Comparison of ENCODE assay signal across 27 cellular contexts in the genomic region with DNA sequence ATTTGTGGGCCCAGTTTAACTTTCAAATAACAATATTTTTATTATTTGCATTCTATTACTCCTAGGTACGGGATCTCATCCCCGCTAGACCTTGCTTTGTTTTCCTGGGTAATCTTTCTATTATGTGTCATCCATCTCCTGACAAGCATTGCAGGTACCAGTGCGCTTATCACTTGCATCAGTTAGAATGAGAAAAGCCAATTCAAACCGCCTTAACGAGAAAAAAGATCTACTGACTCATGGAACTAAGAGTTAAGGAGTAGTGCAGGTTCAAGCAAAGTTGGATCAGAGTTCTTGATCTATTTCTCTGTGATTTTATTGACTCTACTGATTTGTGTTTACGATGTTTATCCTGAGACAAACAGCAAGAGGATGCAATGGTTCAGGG.
DNase-seq lines count a peak whose midpoint lies in the region; ATAC-seq, FAIRE-seq and TF ChIP-seq lines count a peak whose summit lies in the region.
"Had no signal": no experiment of that assay in that cellular context is flagged by ENCODE, and none has a peak within 500 bp of the region (broad histone marks: within the 10 kb centered on the region; RNA-seq: fewer than 3 reads in every experiment).

No MANE protein-coding gene starts in this region.

- TF ChIP-seq CTCF in pancreas (IDR thresholded peaks at IDR 0.05) = no peak

- POLR2A ChIA-PET in activated CD4-positive, alpha-beta T cell treated with anti-CD3 and anti-CD28 coated beads, Interleukin-2, amount 10 ng/mL, durations not matched to agents 7 days and 5 days (lab: Charles Lee) = no interaction called here
- POLR2A ChIA-PET in CD4-positive, alpha-beta memory T cell (lab: Charles Lee; ENCODE audit: partially characterized antibody) = interaction anchor here (6.0 kb wide), 1 partner anchor 69 kb away, joined by 61 read pairs; the partner anchor contains the start of gene BHLHE40
- POLR2A ChIA-PET in activated CD4-positive, alpha-beta memory T cell treated with anti-CD3 and anti-CD28 coated beads for 36 hours (lab: Charles Lee) = interaction anchor here (1.0 to 4.6 kb wide), 6 partner anchors 69 to 114 kb away, joined by 3 to 47 read pairs (median 6); partner anchors contain the start of gene BHLHE40

- H3K27me3 Mint-ChIP-seq in activated CD4-positive, alpha-beta T cell treated with anti-CD3 and anti-CD28 coated beads, Interleukin-2, amount 10 ng/mL, durations not matched to agents 7 days and 5 days = no peaks in the 10 kb centered on the region
- H3K27me3 Mint-ChIP-seq in CD4-positive, alpha-beta memory T cell = no peaks in the 10 kb centered on the region
- no peaks in the 10 kb centered on the region for H3K27me3 Mint-ChIP-seq in activated CD4-positive, alpha-beta memory T cell treated with anti-CD3 and anti-CD28 coated beads for 36 hours
- no peaks in the 10 kb centered on the region for H3K27me3 Mint-ChIP-seq in effector memory CD8-positive, alpha-beta T cell

- H3K36me3 Mint-ChIP-seq in activated CD4-positive, alpha-beta T cell treated with anti-CD3 and anti-CD28 coated beads, Interleukin-2, amount 10 ng/mL, durations not matched to agents 7 days and 5 days (ENCODE audit: low read depth) = peaks cover 11% of the 10 kb centered on the region
- no peaks in the 10 kb centered on the region for H3K36me3 Mint-ChIP-seq in CD4-positive, alpha-beta memory T cell
- peaks cover 4% of the 10 kb centered on the region for H3K36me3 Mint-ChIP-seq in activated CD4-positive, alpha-beta memory T cell treated with anti-CD3 and anti-CD28 coated beads for 36 hours
- no peaks in the 10 kb centered on the region for H3K36me3 Mint-ChIP-seq in effector memory CD8-positive, alpha-beta T cell (ENCODE audit: insufficient read depth)

- WGBS in pancreas, 2 donors = 84 to 98% methylated on average over 6 of the region's 6 CpGs

- FAIRE-seq in pancreas (lab: Jason Lieb, UNC) = no peak
- FAIRE-seq: A204.1 had no signal

- no peaks in the 10 kb centered on the region for H3K27me3 ChIP-seq in CD4-positive, alpha-beta memory T cell (ENCODE audit: insufficient read depth, low read length)
- H3K27me3 ChIP-seq in pancreas = no peaks in the 10 kb centered on the region
- H3K27me3 ChIP-seq: cardiac muscle cell, suprapubic skin had no signal

- H3K4me3 ChIP-seq in CD4-positive, alpha-beta memory T cell (ENCODE audit: low read length in 2 of 2) = peak overlapping the region in 1 of 2 donors; percentile 11
- no peak overlapping the region for H3K4me3 ChIP-seq in pancreas
- H3K4me3 ChIP-seq: cardiac muscle cell, GM23248, suprapubic skin had no signal

- intact Hi-C loops in CD4-positive, alpha-beta memory T cell (cut with micrococcal nuclease) = loop anchor here (1.0 to 2.0 kb wide), 2 partner anchors 72 to 78 kb away; no protein-coding TSS in a partner anchor
- intact Hi-C loops in activated CD4-positive, alpha-beta memory T cell treated with anti-CD3 and anti-CD28 coated beads for 36 hours (cut with micrococcal nuclease) = loop anchor here (1.0 to 10.0 kb wide), 9 partner anchors 58 to 486 kb away; partner anchors contain the start of gene ARL8B
- intact Hi-C loops in pancreas (cut with DNase I) = no loop called here

- peaks cover 15% of the 10 kb centered on the region for H3K9me3 Mint-ChIP-seq in activated CD4-positive, alpha-beta T cell treated with anti-CD3 and anti-CD28 coated beads, Interleukin-2, amount 10 ng/mL, durations not matched to agents 7 days and 5 days
- H3K9me3 Mint-ChIP-seq in CD4-positive, alpha-beta memory T cell = peaks cover 0 to 4% (median 2%) of the 10 kb centered on the region in 8 donors
- peaks cover 5% of the 10 kb centered on the region for H3K9me3 Mint-ChIP-seq in activated CD4-positive, alpha-beta memory T cell treated with anti-CD3 and anti-CD28 coated beads for 36 hours
- no peaks in the 10 kb centered on the region for H3K9me3 Mint-ChIP-seq in effector memory CD8-positive, alpha-beta T cell

- peak overlapping the region; percentile 34 for H3K27ac Mint-ChIP-seq in activated CD4-positive, alpha-beta T cell treated with anti-CD3 and anti-CD28 coated beads, Interleukin-2, amount 10 ng/mL, durations not matched to agents 7 days and 5 days
- peak overlapping the region; percentile 31 to 94 (median 76) for H3K27ac Mint-ChIP-seq in CD4-positive, alpha-beta memory T cell
- H3K27ac Mint-ChIP-seq in activated CD4-positive, alpha-beta memory T cell treated with anti-CD3 and anti-CD28 coated beads for 36 hours = peak overlapping the region; percentile 60
- peak overlapping the region; percentile 79 to 81 for H3K27ac Mint-ChIP-seq in effector memory CD8-positive, alpha-beta T cell

- H3K4me1 ChIP-seq in CD4-positive, alpha-beta memory T cell (ENCODE audit: insufficient read depth, low read length) = peaks cover 57% of the 10 kb centered on the region
- peaks cover 9 to 17% (median 14%) of the 10 kb centered on the region in 3 donors for H3K4me1 ChIP-seq in pancreas

- H3K9me3 ChIP-seq in CD4-positive, alpha-beta memory T cell (ENCODE audit: control insufficient read depth in 1 of 2, low read length in 2 of 2) = no peaks in the 10 kb centered on the region
- no peaks in the 10 kb centered on the region for H3K9me3 ChIP-seq in pancreas
- H3K9me3 ChIP-seq: suprapubic skin had no signal

- no peak for DNase-seq in activated CD4-positive, alpha-beta T cell treated with anti-CD3 and anti-CD28 coated beads, Interleukin-2, amount 10 ng/mL, durations not matched to agents 7 days and 5 days
- no peak for DNase-seq in activated CD4-positive, alpha-beta T cell treated with anti-CD3 and anti-CD28 coated beads, Interleukin-2, amount 50 U/mL, for 1 hour
- DNase-seq in CD4-positive, alpha-beta memory T cell = peak in 3 of 5 donors; percentile 18 to 19 (median 19)
- no peak for DNase-seq in activated CD4-positive, alpha-beta memory T cell treated with anti-CD3 and anti-CD28 coated beads for 36 hours
- no peak for DNase-seq in effector memory CD8-positive, alpha-beta T cell
- DNase-seq in pancreas = no peak
- DNase-seq in amygdala (lab: John Stamatoyannopoulos, UW) = no peak
- DNase-seq: activated CD4-positive, alpha-beta T cell treated with anti-CD3 and anti-CD28 coated beads, Interleukin-2, amount 50 U/mL, for 48 hours; anterior cingulate cortex; Calu3; dermis blood vessel endothelial cell; GM23248; head of caudate nucleus; left colon; mesenchymal stem cell; NCI-H1092; NCI-H2029; NCI-H345; NCI-H774; right cardiac atrium; stimulated activated CD4-positive, alpha-beta T cell treated with anti-CD3 and anti-CD28 coated beads, Interleukin-12 subunit alpha, Interleukin-12 subunit beta, amount 100 ng/mL, for 4 hours; stimulated activated CD8-positive, alpha-beta memory T cell treated with anti-CD3 and anti-CD28 coated beads, Interleukin-4, amount 100 ng/mL, for 48 hours; SW 1271 had no signal

- peak; percentile 14 for ATAC-seq in effector memory CD8-positive, alpha-beta T cell (replicated peaks)
- ATAC-seq in pancreas = no peak
- ATAC-seq in GM19035 (IDR thresholded peaks at IDR 0.05; ENCODE audit: unreplicated experiment) = no peak
- ATAC-seq: right cardiac atrium had no signal

- peak overlapping the region; percentile 51 for H3K27ac ChIP-seq in CD4-positive, alpha-beta memory T cell (ENCODE audit: low read depth, low read length)
- H3K27ac ChIP-seq in pancreas = no peak overlapping the region
- H3K27ac ChIP-seq: cardiac muscle cell, GM23248, suprapubic skin had no signal

- H3K36me3 ChIP-seq in CD4-positive, alpha-beta memory T cell (ENCODE audit: insufficient read depth, low read length) = no peaks in the 10 kb centered on the region
- no peaks in the 10 kb centered on the region for H3K36me3 ChIP-seq in pancreas
- H3K36me3 ChIP-seq: cardiac muscle cell, suprapubic skin had no signal

- H3K4me1 Mint-ChIP-seq in activated CD4-positive, alpha-beta T cell treated with anti-CD3 and anti-CD28 coated beads, Interleukin-2, amount 10 ng/mL, durations not matched to agents 7 days and 5 days = peaks cover 53% of the 10 kb centered on the region
- peaks cover 39 to 63% (median 54%) of the 10 kb centered on the region in 4 donors for H3K4me1 Mint-ChIP-seq in CD4-positive, alpha-beta memory T cell
- H3K4me1 Mint-ChIP-seq in activated CD4-positive, alpha-beta memory T cell treated with anti-CD3 and anti-CD28 coated beads for 36 hours (ENCODE audit: low read depth) = peaks cover 58% of the 10 kb centered on the region
- H3K4me1 Mint-ChIP-seq in effector memory CD8-positive, alpha-beta T cell (ENCODE audit: low read depth in 2 of 2) = peaks cover 21 to 40% of the 10 kb centered on the region in 2 donors

- CTCF ChIA-PET in activated CD4-positive, alpha-beta T cell treated with anti-CD3 and anti-CD28 coated beads, Interleukin-2, amount 10 ng/mL, durations not matched to agents 7 days and 5 days (lab: Charles Lee) = interaction anchor here (0.8 to 1.6 kb wide), 4 partner anchors 12 to 72 kb away, joined by 3 to 4 read pairs (median 3); no protein-coding TSS in a partner anchor
- CTCF ChIA-PET in CD4-positive, alpha-beta memory T cell (lab: Charles Lee; ENCODE audit: partially characterized antibody) = no interaction called here
- CTCF ChIA-PET in activated CD4-positive, alpha-beta memory T cell treated with anti-CD3 and anti-CD28 coated beads for 36 hours (lab: Charles Lee) = interaction anchor here (0.6 to 2.4 kb wide), 5 partner anchors 10 to 187 kb away, joined by 4 to 10 read pairs (median 5); partner anchors contain the start of gene BHLHE40

- H3K4me3 Mint-ChIP-seq in activated CD4-positive, alpha-beta T cell treated with anti-CD3 and anti-CD28 coated beads, Interleukin-2, amount 10 ng/mL, durations not matched to agents 7 days and 5 days = no peak overlapping the region
- H3K4me3 Mint-ChIP-seq in CD4-positive, alpha-beta memory T cell = peak overlapping the region in 7 of 8 donors; percentile 5 to 60 (median 36)
- H3K4me3 Mint-ChIP-seq in activated CD4-positive, alpha-beta memory T cell treated with anti-CD3 and anti-CD28 coated beads for 36 hours = peak overlapping the region; percentile 31
- H3K4me3 Mint-ChIP-seq in effector memory CD8-positive, alpha-beta T cell = peak overlapping the region in 1 of 2 donors; percentile 61

Comparison
In these comparisons a context has a peak if more than half of its experiments do, and no peak if none do; other contexts are left out.
1. DNase-seq: peak in CD4-positive, alpha-beta memory T cell (3 of 5); none in activated CD4-positive, alpha-beta T cell treated with anti-CD3 and anti-CD28 coated beads, Interleukin-2, amount 10 ng/mL, durations not matched to agents 7 days and 5 days (single experiment), activated CD4-positive, alpha-beta T cell treated with anti-CD3 and anti-CD28 coated beads, Interleukin-2, amount 50 U/mL, for 1 hour (single experiment), activated CD4-positive, alpha-beta memory T cell treated with anti-CD3 and anti-CD28 coated beads for 36 hours (single experiment), effector memory CD8-positive, alpha-beta T cell (0 of 3), pancreas (0 of 6) and amygdala (0 of 56).
2. intact Hi-C loops: an anchor here in CD4-positive, alpha-beta memory T cell (1.0 to 2.0 kb wide) and activated CD4-positive, alpha-beta memory T cell treated with anti-CD3 and anti-CD28 coated beads for 36 hours (1.0 to 10.0 kb wide); none called in pancreas.
3. Peak in every context shown above with its lines, with median percentiles within 50 percentile points of each other: H3K27ac Mint-ChIP-seq.